In the genomic region with DNA sequence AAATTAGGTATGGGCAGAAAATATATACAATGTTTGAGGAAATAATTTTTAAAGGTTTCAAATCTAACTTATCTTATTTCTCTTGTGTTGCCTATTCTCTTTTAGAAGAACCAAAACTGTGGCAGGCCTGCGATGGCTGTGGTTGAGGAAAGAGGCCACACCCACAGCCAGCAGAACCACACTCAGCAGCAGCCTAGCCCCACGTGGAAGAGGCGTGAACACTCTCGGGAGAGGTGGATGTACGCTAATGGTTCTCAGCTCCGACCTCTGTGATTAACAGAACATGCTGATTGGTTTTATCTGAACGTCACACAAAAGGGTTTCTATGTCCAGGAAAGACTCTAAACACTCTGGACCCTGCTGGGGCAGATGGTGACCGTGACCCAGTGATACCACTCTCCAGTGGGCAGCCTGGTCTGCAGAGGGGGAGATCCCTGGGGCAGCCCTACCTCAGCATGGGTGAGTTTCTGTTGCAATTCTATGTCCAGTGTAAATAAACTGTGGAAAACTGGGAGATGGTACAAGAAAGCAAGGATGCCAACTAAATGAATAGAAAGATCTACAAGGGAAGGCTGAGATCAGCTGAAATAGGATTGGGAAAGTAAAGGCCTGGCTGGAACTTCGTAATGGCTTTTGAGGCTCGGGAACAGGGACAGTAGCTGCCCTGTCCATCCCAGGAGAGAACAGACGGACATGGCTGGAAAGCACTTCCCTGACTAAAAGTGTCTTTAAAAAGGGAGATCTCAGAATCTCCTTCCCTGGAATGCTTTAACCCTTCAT, we compare ENCODE assay signal across 23 cellular contexts. TPM values are rescaled to one million over a fixed set of nuclear protein-coding genes. Genes with fewer than 3 reads are reported as not detected.
A peak's percentile ranks its signal among the peaks of the same experiment; 100 is the strongest.
DNase-seq lines count a peak whose midpoint lies in the region; ATAC-seq, FAIRE-seq and TF ChIP-seq lines count a peak whose summit lies in the region.
"Had no signal": no experiment of that assay in that cellular context is flagged by ENCODE, and none has a peak within 500 bp of the region (broad histone marks: within the 10 kb centered on the region; RNA-seq: fewer than 3 reads in every experiment).

No MANE protein-coding gene starts in this region.

- H3K27ac Mint-ChIP-seq in neural crest cell (ENCODE audit: unreplicated experiment), result peak overlapping the region; percentile 93
- H3K27ac Mint-ChIP-seq: activated naive CD8-positive, alpha-beta T cell treated with anti-CD3 and anti-CD28 coated beads, Interleukin-2, amount 50 U/mL, for 24 hours; activated T-helper 17 cell treated with anti-CD3 and anti-CD28 coated beads, Interleukin-2, amount 50 U/mL, for 72 hours; B cell had no signal

- no peaks in the 10 kb centered on the region for H3K9me3 ChIP-seq in esophagus (ENCODE audit: control insufficient read depth in 2 of 2, insufficient read depth in 1 of 2, low read depth in 1 of 2, low read length in 1 of 2)
- H3K9me3 ChIP-seq: HAP-1 had no signal

- FAIRE-seq in HTR-8/SVneo (lab: Jason Lieb, UNC), result no peak
- FAIRE-seq: G401.6 had no signal

- no peaks in the 10 kb centered on the region for H3K9me3 Mint-ChIP-seq in neural crest cell
- H3K9me3 Mint-ChIP-seq: activated naive CD8-positive, alpha-beta T cell treated with anti-CD3 and anti-CD28 coated beads, Interleukin-2, amount 50 U/mL, for 24 hours; activated T-helper 17 cell treated with anti-CD3 and anti-CD28 coated beads, Interleukin-2, amount 50 U/mL, for 72 hours had no signal

- H3K4me1 Mint-ChIP-seq in neural crest cell, result peaks cover 64% of the 10 kb centered on the region
- H3K4me1 Mint-ChIP-seq: activated naive CD8-positive, alpha-beta T cell treated with anti-CD3 and anti-CD28 coated beads, Interleukin-2, amount 50 U/mL, for 24 hours; B cell had no signal

- H3K4me1 ChIP-seq in esophagus (ENCODE audit: control insufficient read depth in 2 of 2, insufficient read depth in 2 of 2, low read length in 1 of 2), result peaks cover 8 to 14% of the 10 kb centered on the region in 2 donors

- no peaks in the 10 kb centered on the region for H3K36me3 Mint-ChIP-seq in neural crest cell (ENCODE audit: low read depth)

- H3K27me3 Mint-ChIP-seq in neural crest cell (ENCODE audit: low read depth), result no peaks in the 10 kb centered on the region

- H3K27ac ChIP-seq in esophagus (ENCODE audit: low read depth in 2 of 2, low read length in 1 of 2), result peak overlapping the region; percentile 10 to 50
- H3K27ac ChIP-seq: 22Rv1, cardiac muscle cell, SK-N-MC had no signal

- H3K36me3 ChIP-seq in esophagus (ENCODE audit: control insufficient read depth in 2 of 2, insufficient read depth in 2 of 2, low read length in 1 of 2), result no peaks in the 10 kb centered on the region
- H3K36me3 ChIP-seq: cardiac muscle cell, HAP-1 had no signal

- WGBS in esophagus, 2 donors, result 62 to 74% methylated on average over 11 of the region's 11 CpGs

- DNase-seq in NCI-H1417 (lab: John Stamatoyannopoulos, UW) (peak in 2 of 3 experiments; percentile 46 to 73), NCI-H1417 treated with DMSO at 0.1 percent for 48 hours (lab: John Stamatoyannopoulos, UW) (no peak), neural crest cell (ENCODE audit: low read depth, low spot score) (no peak), superior temporal gyrus (ENCODE audit: extremely low spot score) (peak; percentile 66), HTR-8/SVneo (ENCODE audit: insufficient read length, low spot score) (no peak)
- no peak for DNase-seq in NK-92 treated with Interleukin-12 subunit alpha and Interleukin-12 subunit beta, amount 100 ng/mL, for 24 hours (lab: John Stamatoyannopoulos, UW)
- DNase-seq: activated CD4-positive, alpha-beta T cell treated with anti-CD3 and anti-CD28 coated beads for 1 hour; activated naive CD8-positive, alpha-beta T cell treated with anti-CD3 and anti-CD28 coated beads, Interleukin-2, amount 50 U/mL, for 24 hours; DMS 273 treated with DMSO at 0.1 percent for 48 hours; effector CD8-positive, alpha-beta T cell; mammary epithelial cell; NCI-H2029; stimulated activated CD4-positive, alpha-beta T cell treated with anti-CD3 and anti-CD28 coated beads, Interleukin-2, amount 100 ng/mL, for 48 hours; T1000 had no signal

- no peak for TF ChIP-seq CTCF in neural crest cell (conservative IDR thresholded peaks at IDR 0.05)

- no peak for ATAC-seq in GM21526 (IDR thresholded peaks at IDR 0.05; ENCODE audit: low FRiP score, unreplicated experiment)
- ATAC-seq: activated naive CD8-positive, alpha-beta T cell treated with anti-CD3 and anti-CD28 coated beads, Interleukin-2, amount 50 U/mL, for 24 hours; activated T-helper 17 cell treated with anti-CD3 and anti-CD28 coated beads, Interleukin-2, amount 50 U/mL, for 72 hours had no signal

- H3K27me3 ChIP-seq in esophagus (ENCODE audit: control insufficient read depth in 1 of 2, insufficient read depth in 2 of 2, low read length in 2 of 2), result no peaks in the 10 kb centered on the region
- H3K27me3 ChIP-seq: cardiac muscle cell had no signal

- no peak overlapping the region for H3K4me3 ChIP-seq in esophagus (ENCODE audit: low read depth in 1 of 2, low read length in 2 of 2)
- H3K4me3 ChIP-seq: cardiac muscle cell, HAP-1, SK-N-MC had no signal

- peak overlapping the region; percentile 25 for H3K4me3 Mint-ChIP-seq in neural crest cell
- H3K4me3 Mint-ChIP-seq: activated naive CD8-positive, alpha-beta T cell treated with anti-CD3 and anti-CD28 coated beads, Interleukin-2, amount 50 U/mL, for 24 hours; activated T-helper 17 cell treated with anti-CD3 and anti-CD28 coated beads, Interleukin-2, amount 50 U/mL, for 72 hours; B cell had no signal

RNA-seq across cellular contexts. Expression of a gene that starts 26.6 kb away (rescaled TPM):
- 1 to 10 TPM; 2.2 to 2.7 TPM for polyA plus RNA-seq in esophagus
- 21.7 and 22.7 TPM in 2 replicates for total RNA-seq in neural crest cell

Comparison
In these comparisons a context has a peak if more than half of its experiments do, and no peak if none do; other contexts are left out.
1. DNase-seq: peak in NCI-H1417 (2 of 3) and superior temporal gyrus (single experiment); none in NCI-H1417 treated with DMSO at 0.1 percent for 48 hours (single experiment), neural crest cell (single experiment), NK-92 treated with Interleukin-12 subunit alpha and Interleukin-12 subunit beta, amount 100 ng/mL, for 24 hours (single experiment) and HTR-8/SVneo (single experiment).